1 cellular context compared by ENCODE assay signal in genomic region chr11:236774-237767, GRCh38.
A peak's percentile ranks its signal among the peaks of the same experiment; 100 is the strongest.
TF ChIP-seq lines count a peak whose summit lies in the region.

Gene PSMD13 (plus strand): TSS chr11:236976. CDS start chr11:237050, 74 bp downstream.

TF ChIP-seq in HepG2, 621 proteins besides CTCF, POLR2A, EP300 and RAD21 (continued from another document and continues in another):
- 0 out of 2 replicates have a peak, but pooled peaks have one; percentile 57 for TF ChIP-seq ZNF414 (CRISPR knock-in tag; IDR thresholded peaks at IDR 0.05)
- no peak for TF ChIP-seq NR2F1 (CRISPR knock-in tag; IDR thresholded peaks at IDR 0.05)
- TF ChIP-seq ZNF850 (CRISPR knock-in tag; conservative IDR thresholded peaks at IDR 0.05): no peak
- no peak for TF ChIP-seq ATM (IDR thresholded peaks at IDR 0.05; ENCODE audit: borderline replicate concordance)
- no peak for TF ChIP-seq STAG1 (CRISPR knock-in tag; IDR thresholded peaks at IDR 0.05)
- TF ChIP-seq MEIS1 (CRISPR knock-in tag; IDR thresholded peaks at IDR 0.05; ENCODE audit: borderline replicate concordance): peak; percentile 29; the same call in 1 of the 2 replicates
- no peak for TF ChIP-seq HHEX (CRISPR knock-in tag; IDR thresholded peaks at IDR 0.05)
- TF ChIP-seq TRIM24 (CRISPR knock-in tag; IDR thresholded peaks at IDR 0.05): no peak
- no peak for TF ChIP-seq NFE2 (CRISPR knock-in tag; IDR thresholded peaks at IDR 0.05)
- peak; percentile 75 for TF ChIP-seq SRSF1 (optimal IDR thresholded peaks at IDR 0.05; ENCODE audit: low read depth, low read length)
- no peak for TF ChIP-seq MATR3 (CRISPR knock-in tag; IDR thresholded peaks at IDR 0.05)
- TF ChIP-seq ZNF253 (CRISPR knock-in tag; IDR thresholded peaks at IDR 0.05; ENCODE audit: borderline replicate concordance): no peak
- TF ChIP-seq SOX6 (IDR thresholded peaks at IDR 0.05): no peak
- peak; percentile 48; the same call in 1 of the 2 replicates for TF ChIP-seq SOX6 (CRISPR knock-in tag; IDR thresholded peaks at IDR 0.05)
- no peak for TF ChIP-seq POGZ (CRISPR knock-in tag; IDR thresholded peaks at IDR 0.05)
- TF ChIP-seq GTF3A (CRISPR knock-in tag; conservative IDR thresholded peaks at IDR 0.05): no peak
- no peak for TF ChIP-seq SMARCE1 (IDR thresholded peaks at IDR 0.05; ENCODE audit: borderline replicate concordance)
- TF ChIP-seq ZBTB25 (CRISPR knock-in tag; IDR thresholded peaks at IDR 0.05): peak; percentile 48; the same call in 1 of the 2 replicates
- TF ChIP-seq ZNF737 (CRISPR knock-in tag; IDR thresholded peaks at IDR 0.05; ENCODE audit: borderline replicate concordance): no peak
- TF ChIP-seq ISL2 (CRISPR knock-in tag; IDR thresholded peaks at IDR 0.05): peak; percentile 68
- TF ChIP-seq SP1 (IDR thresholded peaks at IDR 0.05): no peak
- peak; percentile 69 for TF ChIP-seq SP1 (CRISPR knock-in tag; IDR thresholded peaks at IDR 0.05)
- TF ChIP-seq LCORL (IDR thresholded peaks at IDR 0.05): no peak
- TF ChIP-seq LCORL (CRISPR knock-in tag; IDR thresholded peaks at IDR 0.05): peak; percentile 15; the same call in 1 of the 2 replicates
- TF ChIP-seq ZNF746 (CRISPR knock-in tag; IDR thresholded peaks at IDR 0.05): no peak
- TF ChIP-seq ARNTL (CRISPR knock-in tag; IDR thresholded peaks at IDR 0.05): 0 out of 2 replicates have a peak, but pooled peaks have one; percentile 8
- TF ChIP-seq ZNF33B (CRISPR knock-in tag; IDR thresholded peaks at IDR 0.05): no peak
- TF ChIP-seq HOXD1 (CRISPR knock-in tag; IDR thresholded peaks at IDR 0.05): peak; percentile 63; the same call in 1 of the 2 replicates
- TF ChIP-seq SIX4 (CRISPR knock-in tag; IDR thresholded peaks at IDR 0.05): no peak
- TF ChIP-seq DMAP1 (CRISPR knock-in tag; IDR thresholded peaks at IDR 0.05): peak; percentile 37
- TF ChIP-seq ZNF652 (CRISPR knock-in tag; IDR thresholded peaks at IDR 0.05; ENCODE audit: borderline replicate concordance, low read depth): no peak
- TF ChIP-seq PRPF4 (IDR thresholded peaks at IDR 0.05; ENCODE audit: low read depth, low read length, poor library complexity, severe bottlenecking): no peak
- TF ChIP-seq, protein P1, sequence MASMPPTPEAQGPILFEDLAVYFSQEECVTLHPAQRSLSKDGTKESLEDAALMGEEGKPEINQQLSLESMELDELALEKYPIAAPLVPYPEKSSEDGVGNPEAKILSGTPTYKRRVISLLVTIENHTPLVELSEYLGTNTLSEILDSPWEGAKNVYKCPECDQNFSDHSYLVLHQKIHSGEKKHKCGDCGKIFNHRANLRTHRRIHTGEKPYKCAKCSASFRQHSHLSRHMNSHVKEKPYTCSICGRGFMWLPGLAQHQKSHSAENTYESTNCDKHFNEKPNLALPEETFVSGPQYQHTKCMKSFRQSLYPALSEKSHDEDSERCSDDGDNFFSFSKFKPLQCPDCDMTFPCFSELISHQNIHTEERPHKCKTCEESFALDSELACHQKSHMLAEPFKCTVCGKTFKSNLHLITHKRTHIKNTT (CRISPR knock-in tag; IDR thresholded peaks at IDR 0.05): peak; percentile 15; the same call in 1 of the 2 replicates
- TF ChIP-seq PHF8 (CRISPR knock-in tag; IDR thresholded peaks at IDR 0.05): peak; percentile 83
- TF ChIP-seq GLMP (CRISPR knock-in tag; IDR thresholded peaks at IDR 0.05; ENCODE audit: borderline replicate concordance): no peak
- peak; percentile 53 for TF ChIP-seq ETV6 (CRISPR knock-in tag; conservative IDR thresholded peaks at IDR 0.05)
- peak; percentile 77; the same call in 1 of the 2 replicates for TF ChIP-seq ZNF788 (CRISPR knock-in tag; IDR thresholded peaks at IDR 0.05; ENCODE audit: borderline replicate concordance)
- TF ChIP-seq TAF15 (IDR thresholded peaks at IDR 0.05; ENCODE audit: low read depth, low read length, poor library complexity, severe bottlenecking): no peak
- no peak for TF ChIP-seq SNRNP70 (IDR thresholded peaks at IDR 0.05; ENCODE audit: low read depth, low read length)
- 0 out of 2 replicates have a peak, but pooled peaks have one; percentile 46 for TF ChIP-seq ZNF136 (CRISPR knock-in tag; IDR thresholded peaks at IDR 0.05; ENCODE audit: low read depth)
- TF ChIP-seq ZNF768 (CRISPR knock-in tag; IDR thresholded peaks at IDR 0.05): peak; percentile 59; the same call in 1 of the 2 replicates
- TF ChIP-seq WIZ (CRISPR knock-in tag; IDR thresholded peaks at IDR 0.05): no peak
- peak; percentile 77 for TF ChIP-seq ZFX (CRISPR knock-in tag; IDR thresholded peaks at IDR 0.05; ENCODE audit: low read depth)
- TF ChIP-seq ZNF878 (CRISPR knock-in tag; IDR thresholded peaks at IDR 0.05): no peak
- 0 out of 2 replicates have a peak, but pooled peaks have one; percentile 47 for TF ChIP-seq ZNF879 (CRISPR knock-in tag; IDR thresholded peaks at IDR 0.05)
- TF ChIP-seq ZFP36L2 (CRISPR knock-in tag; IDR thresholded peaks at IDR 0.05): peak; percentile 52; the same call in 1 of the 2 replicates
- peak; percentile 75; the same call in 1 of the 2 replicates for TF ChIP-seq KLF12 (CRISPR knock-in tag; IDR thresholded peaks at IDR 0.05; ENCODE audit: borderline replicate concordance)
- peak; percentile 40; the same call in 1 of the 2 replicates for TF ChIP-seq ESRRA (CRISPR knock-in tag; IDR thresholded peaks at IDR 0.05; ENCODE audit: low read depth)
- TF ChIP-seq SPEN (CRISPR knock-in tag; IDR thresholded peaks at IDR 0.05; ENCODE audit: low read depth): peak; percentile 60; the same call in 1 of the 2 replicates
- peak; percentile 60; the same call in 1 of the 2 replicates for TF ChIP-seq ZNF235 (CRISPR knock-in tag; IDR thresholded peaks at IDR 0.05; ENCODE audit: borderline replicate concordance)
- TF ChIP-seq DNMT3B (CRISPR knock-in tag; conservative IDR thresholded peaks at IDR 0.05): no peak; the same call in 1 of the 2 replicates
- no peak for TF ChIP-seq ZBTB8A (CRISPR knock-in tag; IDR thresholded peaks at IDR 0.05; ENCODE audit: borderline replicate concordance, low read depth)
- TF ChIP-seq ZSCAN30 (CRISPR knock-in tag; IDR thresholded peaks at IDR 0.05): no peak
- TF ChIP-seq ZSCAN12 (CRISPR knock-in tag; IDR thresholded peaks at IDR 0.05): no peak
- TF ChIP-seq ZBTB39 (CRISPR knock-in tag; IDR thresholded peaks at IDR 0.05): no peak
- TF ChIP-seq KLF16 (CRISPR knock-in tag; IDR thresholded peaks at IDR 0.05): peak in 1 of 2 experiments; percentile 86; a peak in 2 of 4 replicates
- TF ChIP-seq ZNF644 (CRISPR knock-in tag; IDR thresholded peaks at IDR 0.05; ENCODE audit: low read depth): no peak
- TF ChIP-seq SP2 (CRISPR knock-in tag; IDR thresholded peaks at IDR 0.05): peak; percentile 70
- peak; percentile 83 for TF ChIP-seq HOXA3 (CRISPR knock-in tag; IDR thresholded peaks at IDR 0.05)
- TF ChIP-seq, protein P2, sequence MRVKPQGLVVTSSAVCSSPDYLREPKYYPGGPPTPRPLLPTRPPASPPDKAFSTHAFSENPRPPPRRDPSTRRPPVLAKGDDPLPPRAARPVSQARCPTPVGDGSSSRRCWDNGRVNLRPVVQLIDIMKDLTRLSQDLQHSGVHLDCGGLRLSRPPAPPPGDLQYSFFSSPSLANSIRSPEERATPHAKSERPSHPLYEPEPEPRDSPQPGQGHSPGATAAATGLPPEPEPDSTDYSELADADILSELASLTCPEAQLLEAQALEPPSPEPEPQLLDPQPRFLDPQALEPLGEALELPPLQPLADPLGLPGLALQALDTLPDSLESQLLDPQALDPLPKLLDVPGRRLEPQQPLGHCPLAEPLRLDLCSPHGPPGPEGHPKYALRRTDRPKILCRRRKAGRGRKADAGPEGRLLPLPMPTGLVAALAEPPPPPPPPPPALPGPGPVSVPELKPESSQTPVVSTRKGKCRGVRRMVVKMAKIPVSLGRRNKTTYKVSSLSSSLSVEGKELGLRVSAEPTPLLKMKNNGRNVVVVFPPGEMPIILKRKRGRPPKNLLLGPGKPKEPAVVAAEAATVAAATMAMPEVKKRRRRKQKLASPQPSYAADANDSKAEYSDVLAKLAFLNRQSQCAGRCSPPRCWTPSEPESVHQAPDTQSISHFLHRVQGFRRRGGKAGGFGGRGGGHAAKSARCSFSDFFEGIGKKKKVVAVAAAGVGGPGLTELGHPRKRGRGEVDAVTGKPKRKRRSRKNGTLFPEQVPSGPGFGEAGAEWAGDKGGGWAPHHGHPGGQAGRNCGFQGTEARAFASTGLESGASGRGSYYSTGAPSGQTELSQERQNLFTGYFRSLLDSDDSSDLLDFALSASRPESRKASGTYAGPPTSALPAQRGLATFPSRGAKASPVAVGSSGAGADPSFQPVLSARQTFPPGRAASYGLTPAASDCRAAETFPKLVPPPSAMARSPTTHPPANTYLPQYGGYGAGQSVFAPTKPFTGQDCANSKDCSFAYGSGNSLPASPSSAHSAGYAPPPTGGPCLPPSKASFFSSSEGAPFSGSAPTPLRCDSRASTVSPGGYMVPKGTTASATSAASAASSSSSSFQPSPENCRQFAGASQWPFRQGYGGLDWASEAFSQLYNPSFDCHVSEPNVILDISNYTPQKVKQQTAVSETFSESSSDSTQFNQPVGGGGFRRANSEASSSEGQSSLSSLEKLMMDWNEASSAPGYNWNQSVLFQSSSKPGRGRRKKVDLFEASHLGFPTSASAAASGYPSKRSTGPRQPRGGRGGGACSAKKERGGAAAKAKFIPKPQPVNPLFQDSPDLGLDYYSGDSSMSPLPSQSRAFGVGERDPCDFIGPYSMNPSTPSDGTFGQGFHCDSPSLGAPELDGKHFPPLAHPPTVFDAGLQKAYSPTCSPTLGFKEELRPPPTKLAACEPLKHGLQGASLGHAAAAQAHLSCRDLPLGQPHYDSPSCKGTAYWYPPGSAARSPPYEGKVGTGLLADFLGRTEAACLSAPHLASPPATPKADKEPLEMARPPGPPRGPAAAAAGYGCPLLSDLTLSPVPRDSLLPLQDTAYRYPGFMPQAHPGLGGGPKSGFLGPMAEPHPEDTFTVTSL (CRISPR knock-in tag; IDR thresholded peaks at IDR 0.05; ENCODE audit: borderline replicate concordance): no peak
- peak; percentile 85 for TF ChIP-seq THAP9 (CRISPR knock-in tag; IDR thresholded peaks at IDR 0.05; ENCODE audit: borderline replicate concordance)
- TF ChIP-seq HDAC1 (CRISPR knock-in tag; IDR thresholded peaks at IDR 0.05): peak; percentile 92
- peak; percentile 10; the same call in 1 of the 2 replicates for TF ChIP-seq NFYB (CRISPR knock-in tag; IDR thresholded peaks at IDR 0.05)
- no peak for TF ChIP-seq ZC3H4 (CRISPR knock-in tag; IDR thresholded peaks at IDR 0.05; ENCODE audit: borderline replicate concordance)
- TF ChIP-seq, protein P3, sequence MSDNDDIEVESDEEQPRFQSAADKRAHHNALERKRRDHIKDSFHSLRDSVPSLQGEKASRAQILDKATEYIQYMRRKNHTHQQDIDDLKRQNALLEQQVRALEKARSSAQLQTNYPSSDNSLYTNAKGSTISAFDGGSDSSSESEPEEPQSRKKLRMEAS (IDR thresholded peaks at IDR 0.05): no peak
